ENCODE assay signal across 3 cellular contexts in the genomic region with DNA sequence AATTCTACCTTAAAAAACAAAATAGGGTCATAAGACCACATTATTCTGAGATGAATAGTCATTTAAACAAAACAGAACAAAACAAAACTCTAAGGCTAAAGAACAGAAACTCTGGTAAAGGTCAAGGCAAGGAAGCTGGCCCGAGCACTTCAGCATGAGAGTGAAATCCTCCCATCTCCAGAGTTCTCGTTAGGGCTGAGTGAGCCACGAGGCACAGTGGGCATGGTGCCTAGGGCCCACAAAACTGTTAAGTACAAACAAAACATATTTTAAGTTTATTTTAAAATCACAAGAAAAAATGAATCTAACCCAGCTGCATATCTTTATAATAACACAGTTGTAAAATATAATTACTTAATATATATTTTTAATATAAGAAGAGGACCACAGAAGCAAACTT.
"Had no signal": no experiment of that assay in that cellular context is flagged by ENCODE, and none has a peak within 500 bp of the region (broad histone marks: within the 10 kb centered on the region; RNA-seq: fewer than 3 reads in every experiment).

No MANE protein-coding gene starts in this region.

- DNase-seq: GDM1, GF-D8 had no signal

- H3K4me3 ChIP-seq: GM12878 had no signal
